In the genomic region with DNA sequence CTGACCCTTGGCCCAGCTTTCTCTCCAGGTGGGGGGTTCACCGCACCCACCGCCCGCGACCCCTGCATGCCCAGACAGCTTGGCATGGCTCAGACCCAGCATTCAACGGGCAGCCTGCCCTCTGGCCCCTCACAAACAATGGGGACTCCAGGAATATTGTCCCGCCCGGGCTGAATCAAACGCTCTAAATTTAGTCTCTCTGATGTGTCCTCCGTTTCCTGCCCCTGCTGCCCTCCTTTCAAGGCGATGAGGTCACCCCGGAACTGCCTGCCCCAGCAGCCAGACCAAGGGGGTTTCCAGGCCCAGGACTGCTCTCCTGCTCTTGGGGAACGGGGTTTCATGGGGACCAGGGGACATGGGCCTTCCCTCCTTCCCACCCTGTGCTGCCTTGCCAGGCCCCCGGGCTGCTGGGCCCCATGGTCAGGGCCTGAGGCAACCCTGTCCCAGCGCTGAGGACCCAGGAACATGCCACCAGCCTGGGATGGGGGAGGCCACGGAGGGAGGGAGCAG, we compare ENCODE assay signal across 8 cellular contexts. TPM values are rescaled to one million over a fixed set of nuclear protein-coding genes. Genes with fewer than 3 reads are reported as not detected.
A peak's percentile ranks its signal among the peaks of the same experiment; 100 is the strongest.
DNase-seq lines count a peak whose midpoint lies in the region; ATAC-seq and TF ChIP-seq lines count a peak whose summit lies in the region.

No MANE protein-coding gene starts in this region.

- H3K27me3 Mint-ChIP-seq in CD4-positive, alpha-beta T cell: peaks cover 39% of the 10 kb centered on the region
- peaks cover 3% of the 10 kb centered on the region for H3K27me3 Mint-ChIP-seq in activated T-helper 17 cell treated with anti-CD3 and anti-CD28 coated beads, Interleukin-2, amount 50 U/mL, for 72 hours

- POLR2A ChIA-PET in CD4-positive, alpha-beta T cell (lab: Charles Lee): interaction anchor here (0.6 to 0.8 kb wide), 2 partner anchors 10 to 12 kb away, joined by 3 read pairs; a partner anchor contains a TSS

- H3K27ac ChIP-seq in CD4-positive, alpha-beta T cell (ENCODE audit: low read depth, low read length): no peak overlapping the region
- H3K27ac ChIP-seq in heart left ventricle: peak overlapping the region; percentile 62 to 93 (median 84)
- H3K27ac ChIP-seq in stomach smooth muscle (ENCODE audit: low read length): peak overlapping the region; percentile 24

- no peak for TF ChIP-seq CTCF in CD4-positive, alpha-beta T cell (IDR thresholded peaks at IDR 0.05)
- TF ChIP-seq CTCF in heart left ventricle (IDR thresholded peaks at IDR 0.05): no peak
- TF ChIP-seq CTCF in mucosa of descending colon (IDR thresholded peaks at IDR 0.05): no peak

- no peaks in the 10 kb centered on the region for H3K36me3 Mint-ChIP-seq in CD4-positive, alpha-beta T cell (ENCODE audit: low read depth)
- no peaks in the 10 kb centered on the region for H3K36me3 Mint-ChIP-seq in activated T-helper 17 cell treated with anti-CD3 and anti-CD28 coated beads, Interleukin-2, amount 50 U/mL, for 72 hours (ENCODE audit: low read depth)

- no peak overlapping the region for H3K9ac ChIP-seq in stomach smooth muscle (ENCODE audit: low read length in 2 of 2)

- peak overlapping the region; percentile 3 for H3K4me3 Mint-ChIP-seq in CD4-positive, alpha-beta T cell
- peak overlapping the region; percentile 75 for H3K4me3 Mint-ChIP-seq in activated T-helper 17 cell treated with anti-CD3 and anti-CD28 coated beads, Interleukin-2, amount 50 U/mL, for 72 hours

- no peak overlapping the region for H3K4me3 ChIP-seq in heart left ventricle
- no peak overlapping the region for H3K4me3 ChIP-seq in stomach smooth muscle (ENCODE audit: low read length in 2 of 2)
- H3K4me3 ChIP-seq in mucosa of descending colon: no peak overlapping the region

- H3K27ac Mint-ChIP-seq in CD4-positive, alpha-beta T cell: no peak overlapping the region
- peak overlapping the region; percentile 85 for H3K27ac Mint-ChIP-seq in activated T-helper 17 cell treated with anti-CD3 and anti-CD28 coated beads, Interleukin-2, amount 50 U/mL, for 72 hours

- peaks cover 15 to 44% (median 37%) of the 10 kb centered on the region in 12 donors for H3K4me1 ChIP-seq in heart left ventricle
- peaks cover 36% of the 10 kb centered on the region for H3K4me1 ChIP-seq in stomach smooth muscle (ENCODE audit: control insufficient read depth, insufficient read depth, low read length)
- H3K4me1 ChIP-seq in mucosa of descending colon (ENCODE audit: low read depth): peaks cover 8% of the 10 kb centered on the region

- H3K36me3 ChIP-seq in heart left ventricle (no peaks in the 10 kb centered on the region), stomach smooth muscle (ENCODE audit: control insufficient read depth in 2 of 2, insufficient read depth in 2 of 2, low read length in 2 of 2) (no peaks in the 10 kb centered on the region), mucosa of descending colon (ENCODE audit: low read depth) (no peaks in the 10 kb centered on the region)

- H3K9me3 Mint-ChIP-seq in CD4-positive, alpha-beta T cell: no peaks in the 10 kb centered on the region
- no peaks in the 10 kb centered on the region for H3K9me3 Mint-ChIP-seq in activated T-helper 17 cell treated with anti-CD3 and anti-CD28 coated beads, Interleukin-2, amount 50 U/mL, for 72 hours

- CTCF ChIA-PET in CD4-positive, alpha-beta T cell (lab: Charles Lee): no interaction called here

- intact Hi-C loops in CD4-positive, alpha-beta T cell (cut with DNase I, micrococcal nuclease): no loop called here
- intact Hi-C loops in heart left ventricle (cut with DNase I): loop anchor here in 1 of 10 donors (5.0 kb wide), 1 partner anchor 42 kb away; no protein-coding TSS in a partner anchor
- intact Hi-C loops in mucosa of descending colon (cut with DNase I, micrococcal nuclease): no loop called here

- ATAC-seq in CD4-positive, alpha-beta T cell (ENCODE audit: poor library complexity): peak; percentile 73
- peak; percentile 50 for ATAC-seq in HG03066 (IDR thresholded peaks at IDR 0.05; ENCODE audit: low read depth, unreplicated experiment)
- ATAC-seq in activated T-helper 17 cell treated with anti-CD3 and anti-CD28 coated beads, Interleukin-2, amount 50 U/mL, for 72 hours (replicated peaks): peak; percentile 85
- ATAC-seq in heart left ventricle: peak; percentile 48 to 72 (median 64)
- ATAC-seq in GM21526 (IDR thresholded peaks at IDR 0.05; ENCODE audit: low FRiP score, unreplicated experiment): no peak
- no peak for ATAC-seq in mucosa of descending colon

- no peak for TF ChIP-seq POLR2A in heart left ventricle (IDR thresholded peaks at IDR 0.05)

- no peaks in the 10 kb centered on the region for H3K9me3 ChIP-seq in CD4-positive, alpha-beta T cell (ENCODE audit: control insufficient read depth, low read length)
- H3K9me3 ChIP-seq in heart left ventricle: no peaks in the 10 kb centered on the region
- H3K9me3 ChIP-seq in stomach smooth muscle (ENCODE audit: control insufficient read depth in 2 of 2, low read length in 2 of 2): no peaks in the 10 kb centered on the region
- H3K9me3 ChIP-seq in mucosa of descending colon: no peaks in the 10 kb centered on the region

- H3K4me1 Mint-ChIP-seq in CD4-positive, alpha-beta T cell (ENCODE audit: low read depth): peaks cover 10% of the 10 kb centered on the region
- peaks cover 17% of the 10 kb centered on the region for H3K4me1 Mint-ChIP-seq in activated T-helper 17 cell treated with anti-CD3 and anti-CD28 coated beads, Interleukin-2, amount 50 U/mL, for 72 hours

- WGBS in heart left ventricle, 4 donors: 16 to 34% (median 21%) methylated on average over 8 to 15 of the region's 15 CpGs

- H3K27me3 ChIP-seq in CD4-positive, alpha-beta T cell (ENCODE audit: control insufficient read depth, insufficient read depth, low read length): peaks cover 22% of the 10 kb centered on the region
- H3K27me3 ChIP-seq in heart left ventricle: peaks cover 0 to 18% (median 0%) of the 10 kb centered on the region in 9 donors
- H3K27me3 ChIP-seq in stomach smooth muscle (ENCODE audit: control insufficient read depth in 1 of 2, insufficient read depth in 2 of 2, low read length in 2 of 2): peaks cover 0 to 8% of the 10 kb centered on the region in 2 donors

- peak in 3 of 10 experiments; percentile 24 to 34 (median 34) for DNase-seq in CD4-positive, alpha-beta T cell
- DNase-seq in heart left ventricle: peak; percentile 61 to 85 (median 73)
- no peak for DNase-seq in mucosa of descending colon
- no peak for DNase-seq in MV-4-11 (lab: John Stamatoyannopoulos, UW)

RNA-seq across cellular contexts. Expression of a gene that starts 10.1 kb away (rescaled TPM):
- total RNA-seq in CD4-positive, alpha-beta T cell: under 1 TPM; 0.45 to 0.69 TPM
- 10 to 100 TPM in 1 of 2 donors, 1 to 10 TPM in 1; 5.2 to 11.3 TPM for total RNA-seq in activated T-helper 17 cell treated with anti-CD3 and anti-CD28 coated beads, Interleukin-2, amount 50 U/mL, for 72 hours
- total RNA-seq in heart left ventricle (10 to 100 TPM; 15.2 to 43.7 (median 21.8) TPM), mucosa of descending colon (10 to 100 TPM in 1 of 3 donors, 1 to 10 TPM in 2; 1.8 to 16.6 (median 5.4) TPM)
- 10 to 100 TPM in 1 of 2 donors, 1 to 10 TPM in 1; 9.0 to 21.3 TPM for polyA plus RNA-seq in heart left ventricle

Comparison
In these comparisons a context has a peak if more than half of its experiments do, and no peak if none do; other contexts are left out.
1. ATAC-seq: peak in CD4-positive, alpha-beta T cell (single experiment), HG03066 (single experiment), activated T-helper 17 cell treated with anti-CD3 and anti-CD28 coated beads, Interleukin-2, amount 50 U/mL, for 72 hours (single experiment) and heart left ventricle (4 of 4); none in GM21526 (single experiment) and mucosa of descending colon (single experiment).
2. DNase-seq: peak in heart left ventricle (5 of 5); none in mucosa of descending colon (0 of 3) and MV-4-11 (single experiment).